In genomic region chr1:208820600-208821232, GRCh38 we compare ENCODE assay signal across 27 cellular contexts.
DNase-seq lines count a peak whose midpoint lies in the region; TF ChIP-seq lines count a peak whose summit lies in the region.
"Had no signal": no experiment of that assay in that cellular context is flagged by ENCODE, and none has a peak within 500 bp of the region (broad histone marks: within the 10 kb centered on the region; RNA-seq: fewer than 3 reads in every experiment).

No MANE protein-coding gene starts in this region.

- H3K9me3 ChIP-seq in neural cell (ENCODE audit: low read length) = no peaks in the 10 kb centered on the region
- H3K9me3 ChIP-seq: left lung, suprapubic skin had no signal

- H3K4me3 ChIP-seq in KMS-11 (IDR thresholded peaks at IDR 0.05; ENCODE audit: insufficient read depth, low read depth, low read length) (peak overlapping the region; percentile 21), neural cell (ENCODE audit: low read length) (no peak overlapping the region)
- H3K4me3 ChIP-seq: left lung, PC-9, suprapubic skin had no signal

- CTCF ChIA-PET in activated CD4-positive, alpha-beta memory T cell treated with anti-CD3 and anti-CD28 coated beads for 36 hours (lab: Charles Lee) = no interaction called here

- TF ChIP-seq RAD21 in neural cell (conservative IDR thresholded peaks at IDR 0.05) = no peak

- H3K79me2 ChIP-seq in KMS-11 (ENCODE audit: insufficient read depth, low read depth) (no peaks in the 10 kb centered on the region), neural cell (replicated peaks; ENCODE audit: insufficient read depth, low read length) (no peaks in the 10 kb centered on the region)

- no peaks in the 10 kb centered on the region for H3F3A ChIP-seq in neural cell (ENCODE audit: insufficient read depth, low read length, poor library complexity, severe bottlenecking)

- H3K4me3 Mint-ChIP-seq in activated CD4-positive, alpha-beta memory T cell treated with anti-CD3 and anti-CD28 coated beads for 36 hours = no peak overlapping the region
- H3K4me3 Mint-ChIP-seq: activated CD4-positive, alpha-beta T cell treated with anti-CD3 and anti-CD28 coated beads, Interleukin-2, amount 10 ng/mL, durations not matched to agents 24 days and 14 days; activated T-cell treated with anti-CD3 and anti-CD28 coated beads, Interleukin-2, amount 50 U/mL, for 72 hours; immature natural killer cell; naive B cell had no signal

- no peak overlapping the region for H3K27ac Mint-ChIP-seq in activated CD4-positive, alpha-beta memory T cell treated with anti-CD3 and anti-CD28 coated beads for 36 hours
- H3K27ac Mint-ChIP-seq: activated CD4-positive, alpha-beta T cell treated with anti-CD3 and anti-CD28 coated beads, Interleukin-2, amount 10 ng/mL, durations not matched to agents 24 days and 14 days; activated T-cell treated with anti-CD3 and anti-CD28 coated beads, Interleukin-2, amount 50 U/mL, for 72 hours; immature natural killer cell; naive B cell had no signal

- no peaks in the 10 kb centered on the region for H3K4me1 Mint-ChIP-seq in activated CD4-positive, alpha-beta memory T cell treated with anti-CD3 and anti-CD28 coated beads for 36 hours (ENCODE audit: low read depth)
- H3K4me1 Mint-ChIP-seq: activated CD4-positive, alpha-beta T cell treated with anti-CD3 and anti-CD28 coated beads, Interleukin-2, amount 10 ng/mL, durations not matched to agents 24 days and 14 days; immature natural killer cell had no signal

- H3K9ac ChIP-seq in KMS-11 = peak overlapping the region; percentile 36; the same call in 1 of the 2 replicates
- no peak overlapping the region for H3K9ac ChIP-seq in neural cell (ENCODE audit: low read length)

- no peak for TF ChIP-seq CTCF in KMS-11 (conservative IDR thresholded peaks at IDR 0.05; ENCODE audit: low read depth, low read length)
- TF ChIP-seq CTCF in neural cell (IDR thresholded peaks at IDR 0.05; ENCODE audit: poor library complexity, severe bottlenecking) = no peak

- H3K36me3 Mint-ChIP-seq in activated CD4-positive, alpha-beta memory T cell treated with anti-CD3 and anti-CD28 coated beads for 36 hours = no peaks in the 10 kb centered on the region
- H3K36me3 Mint-ChIP-seq: immature natural killer cell, naive B cell had no signal

- POLR2A ChIA-PET in activated CD4-positive, alpha-beta memory T cell treated with anti-CD3 and anti-CD28 coated beads for 36 hours (lab: Charles Lee) = no interaction called here

- peaks cover 76% of the 10 kb centered on the region for H3K4me1 ChIP-seq in KMS-11 (ENCODE audit: low read depth, poor library complexity, severe bottlenecking)
- H3K4me1 ChIP-seq: left lung, suprapubic skin had no signal

- H3K9me2 ChIP-seq in neural cell (ENCODE audit: insufficient read depth, low read length) = no peaks in the 10 kb centered on the region

- DNase-seq in NCI-H1092 treated with DMSO at 0.1 percent for 48 hours (lab: John Stamatoyannopoulos, UW) (peak; percentile 15), NCI-H1092 (lab: John Stamatoyannopoulos, UW) (no peak), NCI-H69 (lab: John Stamatoyannopoulos, UW) (peak; percentile 96), COR-L47 (lab: John Stamatoyannopoulos, UW) (no peak), NCI-H510A (lab: John Stamatoyannopoulos, UW) (no peak)
- DNase-seq in activated CD4-positive, alpha-beta memory T cell treated with anti-CD3 and anti-CD28 coated beads for 36 hours = no peak
- DNase-seq: 8988T; activated CD4-positive, alpha-beta T cell treated with anti-CD3 and anti-CD28 coated beads, Interleukin-2, amount 10 ng/mL, durations not matched to agents 24 days and 14 days; activated naive CD4-positive, alpha-beta T cell treated with Interleukin-2 at 50 U/mL for 16 hours; activated T-cell treated with anti-CD3 and anti-CD28 coated beads, Interleukin-2, amount 50 U/mL, for 72 hours; brain microvascular endothelial cell; hypothalamus; immature natural killer cell; Karpas-422; left lung; mesenchymal stem cell; naive B cell; NCI-H2029; nucleus accumbens; PC-9; Right ventricle myocardium superior; stimulated activated naive CD4-positive, alpha-beta T cell; T-helper 9 cell; WERI-Rb-1 had no signal

- no peak overlapping the region for H2AFZ ChIP-seq in KMS-11 (ENCODE audit: low read depth)
- H2AFZ ChIP-seq in neural cell (ENCODE audit: low read depth, low read length) = no peak overlapping the region
- H2AFZ ChIP-seq: PC-9 had no signal

- H3K4me2 ChIP-seq in KMS-11 (peak overlapping the region; percentile 88), neural cell (ENCODE audit: low read length) (no peak overlapping the region)
- H3K4me2 ChIP-seq: PC-9 had no signal

- H4K20me1 ChIP-seq in KMS-11 (ENCODE audit: insufficient read depth) (no peaks in the 10 kb centered on the region), neural cell (ENCODE audit: insufficient read depth) (no peaks in the 10 kb centered on the region)

- H3K27me3 ChIP-seq in KMS-11 (ENCODE audit: insufficient read depth, low read depth) = no peaks in the 10 kb centered on the region
- H3K27me3 ChIP-seq in neural cell (ENCODE audit: insufficient read depth, low read depth, low read length) = no peaks in the 10 kb centered on the region
- H3K27me3 ChIP-seq: brain microvascular endothelial cell, left lung, suprapubic skin had no signal

- no peaks in the 10 kb centered on the region for H3K36me3 ChIP-seq in KMS-11 (ENCODE audit: insufficient read depth)
- no peaks in the 10 kb centered on the region for H3K36me3 ChIP-seq in neural cell (ENCODE audit: insufficient read depth, low read length)
- H3K36me3 ChIP-seq: brain microvascular endothelial cell, left lung, suprapubic skin, WERI-Rb-1 had no signal

- H3K27me3 Mint-ChIP-seq in activated CD4-positive, alpha-beta memory T cell treated with anti-CD3 and anti-CD28 coated beads for 36 hours = no peaks in the 10 kb centered on the region
- H3K27me3 Mint-ChIP-seq: activated CD4-positive, alpha-beta T cell treated with anti-CD3 and anti-CD28 coated beads, Interleukin-2, amount 10 ng/mL, durations not matched to agents 24 days and 14 days had no signal

- intact Hi-C loops in activated CD4-positive, alpha-beta memory T cell treated with anti-CD3 and anti-CD28 coated beads for 36 hours (cut with micrococcal nuclease) = no loop called here

- H3K9me3 Mint-ChIP-seq in activated CD4-positive, alpha-beta memory T cell treated with anti-CD3 and anti-CD28 coated beads for 36 hours = no peaks in the 10 kb centered on the region
- H3K9me3 Mint-ChIP-seq: activated CD4-positive, alpha-beta T cell treated with anti-CD3 and anti-CD28 coated beads, Interleukin-2, amount 10 ng/mL, durations not matched to agents 24 days and 14 days had no signal

- peak; percentile 44 for TF ChIP-seq EP300 in neural cell (conservative IDR thresholded peaks at IDR 0.05; ENCODE audit: poor library complexity, severe bottlenecking)

- peak overlapping the region; percentile 82 for H3K27ac ChIP-seq in KMS-11
- peak overlapping the region; percentile 76 for H3K27ac ChIP-seq in neural cell (ENCODE audit: low read length)
- H3K27ac ChIP-seq: brain microvascular endothelial cell, left lung, PC-9, suprapubic skin, WERI-Rb-1 had no signal

TF ChIP-seq in neural cell, 6 proteins besides CTCF, POLR2A, EP300 and RAD21:
- TF ChIP-seq TAF1 (IDR thresholded peaks at IDR 0.05; ENCODE audit: low read depth) (no peak), POLR2AphosphoS5 (IDR thresholded peaks at IDR 0.05) (peak; percentile 56), EZH2 (IDR thresholded peaks at IDR 0.05; ENCODE audit: borderline replicate concordance, insufficient read depth, low read length, poor library complexity, severe bottlenecking) (no peak), MXI1 (conservative IDR thresholded peaks at IDR 0.05; ENCODE audit: poor library complexity, severe bottlenecking) (no peak), SMC3 (conservative IDR thresholded peaks at IDR 0.05; ENCODE audit: poor library complexity) (no peak), REST (IDR thresholded peaks at IDR 0.05; ENCODE audit: borderline replicate concordance) (no peak)

Comparison
In these comparisons a context has a peak if more than half of its experiments do, and no peak if none do; other contexts are left out.
1. DNase-seq: peak in NCI-H1092 treated with DMSO at 0.1 percent for 48 hours (single experiment) and NCI-H69 (single experiment); none in NCI-H1092 (single experiment), COR-L47 (single experiment), activated CD4-positive, alpha-beta memory T cell treated with anti-CD3 and anti-CD28 coated beads for 36 hours (single experiment) and NCI-H510A (single experiment).